ENCODE assay signal across 1 cellular context in genomic region chr15:57306944-57307411, GRCh38.
TF ChIP-seq lines count a peak whose summit lies in the region.

No MANE protein-coding gene starts in this region.

TF ChIP-seq in IMR-90, 13 proteins besides CTCF, POLR2A, EP300 and RAD21 (continued from another document):
- TF ChIP-seq RFX5 (IDR thresholded peaks at IDR 0.05; ENCODE audit: low read depth, low read length) (no peak), NFE2L2 (IDR thresholded peaks at IDR 0.05; ENCODE audit: low read depth, low read length) (no peak), MXI1 (IDR thresholded peaks at IDR 0.05; ENCODE audit: borderline replicate concordance, low read depth, low read length) (no peak), FOS (IDR thresholded peaks at IDR 0.05; ENCODE audit: low read depth, low read length) (no peak), BHLHE40 (IDR thresholded peaks at IDR 0.05; ENCODE audit: low read depth, low read length) (no peak), CEBPB (IDR thresholded peaks at IDR 0.05; ENCODE audit: low read depth, low read length) (no peak), RCOR1 (IDR thresholded peaks at IDR 0.05; ENCODE audit: insufficient replicate concordance, low read length) (no peak)
- TF ChIP-seq, protein P1, sequence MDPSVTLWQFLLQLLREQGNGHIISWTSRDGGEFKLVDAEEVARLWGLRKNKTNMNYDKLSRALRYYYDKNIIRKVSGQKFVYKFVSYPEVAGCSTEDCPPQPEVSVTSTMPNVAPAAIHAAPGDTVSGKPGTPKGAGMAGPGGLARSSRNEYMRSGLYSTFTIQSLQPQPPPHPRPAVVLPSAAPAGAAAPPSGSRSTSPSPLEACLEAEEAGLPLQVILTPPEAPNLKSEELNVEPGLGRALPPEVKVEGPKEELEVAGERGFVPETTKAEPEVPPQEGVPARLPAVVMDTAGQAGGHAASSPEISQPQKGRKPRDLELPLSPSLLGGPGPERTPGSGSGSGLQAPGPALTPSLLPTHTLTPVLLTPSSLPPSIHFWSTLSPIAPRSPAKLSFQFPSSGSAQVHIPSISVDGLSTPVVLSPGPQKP (IDR thresholded peaks at IDR 0.05; ENCODE audit: borderline replicate concordance, low read depth, low read length) = no peak
TF ChIP-seq in IMR-90: peak in this region for 0.
